1 cellular context compared by ENCODE assay signal in the genomic region with DNA sequence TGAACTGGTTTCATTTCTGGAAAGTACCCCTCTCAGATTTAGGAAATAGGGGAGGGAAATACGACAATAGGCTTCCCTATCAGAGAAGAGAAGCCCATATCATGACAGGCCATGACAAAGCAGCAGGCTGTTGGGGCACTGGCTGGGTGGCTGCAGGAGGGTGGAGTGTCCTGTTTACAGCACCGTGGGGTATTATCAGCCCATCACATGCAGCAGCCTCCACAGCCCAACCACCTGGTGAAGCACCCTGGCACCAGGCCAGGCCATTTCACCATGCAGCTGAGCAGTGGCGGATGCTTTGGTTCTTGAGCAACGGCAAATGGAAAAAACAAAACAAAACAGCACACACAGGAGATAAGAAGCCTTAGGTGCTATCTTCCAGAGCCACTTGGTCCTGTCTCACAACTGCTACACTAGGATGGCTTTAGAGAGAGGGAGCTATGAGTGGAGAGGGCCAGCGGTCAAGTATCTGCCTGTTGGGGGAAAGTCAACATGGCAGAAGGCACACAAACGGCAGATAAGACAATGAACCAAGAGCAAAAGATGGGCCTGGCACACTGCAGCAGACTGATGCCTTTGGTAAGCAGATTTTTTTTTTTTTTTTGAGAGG.
A peak's percentile ranks its signal among the peaks of the same experiment; 100 is the strongest.
TF ChIP-seq lines count a peak whose summit lies in the region.

No MANE protein-coding gene starts in this region.

TF ChIP-seq in K562, 482 proteins besides CTCF, POLR2A, EP300 and RAD21 (continued from another document and continues in another):
- TF ChIP-seq, protein P1, sequence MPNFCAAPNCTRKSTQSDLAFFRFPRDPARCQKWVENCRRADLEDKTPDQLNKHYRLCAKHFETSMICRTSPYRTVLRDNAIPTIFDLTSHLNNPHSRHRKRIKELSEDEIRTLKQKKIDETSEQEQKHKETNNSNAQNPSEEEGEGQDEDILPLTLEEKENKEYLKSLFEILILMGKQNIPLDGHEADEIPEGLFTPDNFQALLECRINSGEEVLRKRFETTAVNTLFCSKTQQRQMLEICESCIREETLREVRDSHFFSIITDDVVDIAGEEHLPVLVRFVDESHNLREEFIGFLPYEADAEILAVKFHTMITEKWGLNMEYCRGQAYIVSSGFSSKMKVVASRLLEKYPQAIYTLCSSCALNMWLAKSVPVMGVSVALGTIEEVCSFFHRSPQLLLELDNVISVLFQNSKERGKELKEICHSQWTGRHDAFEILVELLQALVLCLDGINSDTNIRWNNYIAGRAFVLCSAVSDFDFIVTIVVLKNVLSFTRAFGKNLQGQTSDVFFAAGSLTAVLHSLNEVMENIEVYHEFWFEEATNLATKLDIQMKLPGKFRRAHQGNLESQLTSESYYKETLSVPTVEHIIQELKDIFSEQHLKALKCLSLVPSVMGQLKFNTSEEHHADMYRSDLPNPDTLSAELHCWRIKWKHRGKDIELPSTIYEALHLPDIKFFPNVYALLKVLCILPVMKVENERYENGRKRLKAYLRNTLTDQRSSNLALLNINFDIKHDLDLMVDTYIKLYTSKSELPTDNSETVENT (CRISPR knock-in tag; IDR thresholded peaks at IDR 0.05) = no peak
- no peak for TF ChIP-seq ASH1L (IDR thresholded peaks at IDR 0.05; ENCODE audit: borderline replicate concordance, low read depth, partially characterized antibody)
- peak; percentile 90; the same call in 1 of the 2 replicates for TF ChIP-seq CCAR2 (IDR thresholded peaks at IDR 0.05; ENCODE audit: low read depth, low read length)
- peak; percentile 100 for TF ChIP-seq CBFA2T2 (conservative IDR thresholded peaks at IDR 0.05)
- TF ChIP-seq BRF1 (IDR thresholded peaks at IDR 0.05; ENCODE audit: borderline replicate concordance, extremely low read depth, insufficient read length) = no peak
- TF ChIP-seq FOXA3 (CRISPR knock-in tag; conservative IDR thresholded peaks at IDR 0.05 in 1 of 2, IDR thresholded peaks at IDR 0.05 in 1 of 2) = peak; percentile 91 to 96
- TF ChIP-seq CCNT2 (IDR thresholded peaks at IDR 0.05; ENCODE audit: borderline replicate concordance, extremely low read depth, insufficient read length, low read depth, low read length) = peak; percentile 100
- TF ChIP-seq KLF13 (tag; IDR thresholded peaks at IDR 0.05; ENCODE audit: borderline replicate concordance, low read depth) = 0 out of 2 replicates have a peak, but pooled peaks have one; percentile 11
- TF ChIP-seq, protein P2, sequence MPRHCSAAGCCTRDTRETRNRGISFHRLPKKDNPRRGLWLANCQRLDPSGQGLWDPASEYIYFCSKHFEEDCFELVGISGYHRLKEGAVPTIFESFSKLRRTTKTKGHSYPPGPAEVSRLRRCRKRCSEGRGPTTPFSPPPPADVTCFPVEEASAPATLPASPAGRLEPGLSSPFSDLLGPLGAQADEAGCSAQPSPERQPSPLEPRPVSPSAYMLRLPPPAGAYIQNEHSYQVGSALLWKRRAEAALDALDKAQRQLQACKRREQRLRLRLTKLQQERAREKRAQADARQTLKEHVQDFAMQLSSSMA (CRISPR knock-in tag; IDR thresholded peaks at IDR 0.05) = no peak
- no peak for TF ChIP-seq ZNF778 (CRISPR knock-in tag; IDR thresholded peaks at IDR 0.05)
- TF ChIP-seq ZNF347 (CRISPR knock-in tag; IDR thresholded peaks at IDR 0.05; ENCODE audit: low read depth) = no peak
- TF ChIP-seq, protein P3, sequence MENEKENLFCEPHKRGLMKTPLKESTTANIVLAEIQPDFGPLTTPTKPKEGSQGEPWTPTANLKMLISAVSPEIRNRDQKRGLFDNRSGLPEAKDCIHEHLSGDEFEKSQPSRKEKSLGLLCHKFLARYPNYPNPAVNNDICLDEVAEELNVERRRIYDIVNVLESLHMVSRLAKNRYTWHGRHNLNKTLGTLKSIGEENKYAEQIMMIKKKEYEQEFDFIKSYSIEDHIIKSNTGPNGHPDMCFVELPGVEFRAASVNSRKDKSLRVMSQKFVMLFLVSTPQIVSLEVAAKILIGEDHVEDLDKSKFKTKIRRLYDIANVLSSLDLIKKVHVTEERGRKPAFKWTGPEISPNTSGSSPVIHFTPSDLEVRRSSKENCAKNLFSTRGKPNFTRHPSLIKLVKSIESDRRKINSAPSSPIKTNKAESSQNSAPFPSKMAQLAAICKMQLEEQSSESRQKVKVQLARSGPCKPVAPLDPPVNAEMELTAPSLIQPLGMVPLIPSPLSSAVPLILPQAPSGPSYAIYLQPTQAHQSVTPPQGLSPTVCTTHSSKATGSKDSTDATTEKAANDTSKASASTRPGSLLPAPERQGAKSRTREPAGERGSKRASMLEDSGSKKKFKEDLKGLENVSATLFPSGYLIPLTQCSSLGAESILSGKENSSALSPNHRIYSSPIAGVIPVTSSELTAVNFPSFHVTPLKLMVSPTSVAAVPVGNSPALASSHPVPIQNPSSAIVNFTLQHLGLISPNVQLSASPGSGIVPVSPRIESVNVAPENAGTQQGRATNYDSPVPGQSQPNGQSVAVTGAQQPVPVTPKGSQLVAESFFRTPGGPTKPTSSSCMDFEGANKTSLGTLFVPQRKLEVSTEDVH (IDR thresholded peaks at IDR 0.05; ENCODE audit: low read depth, partially characterized antibody) = peak; percentile 83
- TF ChIP-seq PHB (CRISPR knock-in tag; IDR thresholded peaks at IDR 0.05) = no peak
- peak; percentile 96 for TF ChIP-seq RUNX1 (IDR thresholded peaks at IDR 0.05; ENCODE audit: low read depth)
- TF ChIP-seq SMAD3 (CRISPR knock-in tag; conservative IDR thresholded peaks at IDR 0.05) = peak; percentile 95
- TF ChIP-seq IRF2 (CRISPR knock-in tag; IDR thresholded peaks at IDR 0.05) = no peak
- peak; percentile 64 to 94; a peak in 3 of 4 replicates for TF ChIP-seq ETV6 (IDR thresholded peaks at IDR 0.05; ENCODE audit: borderline replicate concordance in 1 of 2, low read depth in 2 of 2, low read length in 1 of 2)
- TF ChIP-seq ETV6 (CRISPR knock-in tag; IDR thresholded peaks at IDR 0.05; ENCODE audit: borderline replicate concordance) = no peak
- TF ChIP-seq ZC3H11A (IDR thresholded peaks at IDR 0.05; ENCODE audit: low read depth, low read length) = no peak
- TF ChIP-seq, protein P4, sequence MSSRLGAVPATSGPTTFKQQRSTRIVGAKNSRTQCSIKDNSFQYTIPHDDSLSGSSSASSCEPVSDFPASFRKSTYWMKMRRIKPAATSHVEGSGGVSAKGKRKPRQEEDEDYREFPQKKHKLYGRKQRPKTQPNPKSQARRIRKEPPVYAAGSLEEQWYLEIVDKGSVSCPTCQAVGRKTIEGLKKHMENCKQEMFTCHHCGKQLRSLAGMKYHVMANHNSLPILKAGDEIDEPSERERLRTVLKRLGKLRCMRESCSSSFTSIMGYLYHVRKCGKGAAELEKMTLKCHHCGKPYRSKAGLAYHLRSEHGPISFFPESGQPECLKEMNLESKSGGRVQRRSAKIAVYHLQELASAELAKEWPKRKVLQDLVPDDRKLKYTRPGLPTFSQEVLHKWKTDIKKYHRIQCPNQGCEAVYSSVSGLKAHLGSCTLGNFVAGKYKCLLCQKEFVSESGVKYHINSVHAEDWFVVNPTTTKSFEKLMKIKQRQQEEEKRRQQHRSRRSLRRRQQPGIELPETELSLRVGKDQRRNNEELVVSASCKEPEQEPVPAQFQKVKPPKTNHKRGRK (tag; IDR thresholded peaks at IDR 0.05) = no peak
- peak; percentile 100 for TF ChIP-seq CBFA2T3 (IDR thresholded peaks at IDR 0.05)
- TF ChIP-seq, protein P5, sequence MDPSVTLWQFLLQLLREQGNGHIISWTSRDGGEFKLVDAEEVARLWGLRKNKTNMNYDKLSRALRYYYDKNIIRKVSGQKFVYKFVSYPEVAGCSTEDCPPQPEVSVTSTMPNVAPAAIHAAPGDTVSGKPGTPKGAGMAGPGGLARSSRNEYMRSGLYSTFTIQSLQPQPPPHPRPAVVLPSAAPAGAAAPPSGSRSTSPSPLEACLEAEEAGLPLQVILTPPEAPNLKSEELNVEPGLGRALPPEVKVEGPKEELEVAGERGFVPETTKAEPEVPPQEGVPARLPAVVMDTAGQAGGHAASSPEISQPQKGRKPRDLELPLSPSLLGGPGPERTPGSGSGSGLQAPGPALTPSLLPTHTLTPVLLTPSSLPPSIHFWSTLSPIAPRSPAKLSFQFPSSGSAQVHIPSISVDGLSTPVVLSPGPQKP (CRISPR knock-in tag; IDR thresholded peaks at IDR 0.05) = no peak
- peak; percentile 52; the same call in 1 of the 2 replicates for TF ChIP-seq MYBL2 (IDR thresholded peaks at IDR 0.05; ENCODE audit: low read depth)
- TF ChIP-seq MYBL2 (CRISPR knock-in tag; IDR thresholded peaks at IDR 0.05; ENCODE audit: borderline replicate concordance) = no peak
- peak; percentile 100 for TF ChIP-seq PHB2 (IDR thresholded peaks at IDR 0.05; ENCODE audit: low read depth)
- no peak for TF ChIP-seq FUS (optimal IDR thresholded peaks at IDR 0.05; ENCODE audit: low read depth, low read length)
- TF ChIP-seq PYGO2 (tag; IDR thresholded peaks at IDR 0.05) = peak; percentile 96
- peak; percentile 97 to 98 for TF ChIP-seq RCOR1 (IDR thresholded peaks at IDR 0.05; ENCODE audit: borderline replicate concordance in 1 of 2, low read depth in 2 of 2, low read length in 2 of 2)
- no peak for TF ChIP-seq ZNF143 (CRISPR knock-in tag; IDR thresholded peaks at IDR 0.05)
- TF ChIP-seq ZC3H4 (CRISPR knock-in tag; IDR thresholded peaks at IDR 0.05; ENCODE audit: borderline replicate concordance) = no peak
- peak; percentile 46; the same call in 1 of the 2 replicates for TF ChIP-seq TCF7L2 (IDR thresholded peaks at IDR 0.05; ENCODE audit: low read depth, low read length)
- TF ChIP-seq ZNF134 (CRISPR knock-in tag; conservative IDR thresholded peaks at IDR 0.05) = peak; percentile 77
- peak; percentile 85 for TF ChIP-seq RAD51 (IDR thresholded peaks at IDR 0.05; ENCODE audit: borderline replicate concordance, low read depth)
- no peak for TF ChIP-seq ZNF695 (CRISPR knock-in tag; IDR thresholded peaks at IDR 0.05)
- no peak for TF ChIP-seq HMG20B (CRISPR knock-in tag; IDR thresholded peaks at IDR 0.05)
- TF ChIP-seq ZNF384 (IDR thresholded peaks at IDR 0.05; ENCODE audit: low read depth, low read length) = no peak; the same call in 1 of the 2 replicates
- no peak for TF ChIP-seq KLF10 (CRISPR knock-in tag; IDR thresholded peaks at IDR 0.05)
- TF ChIP-seq HNRNPL (IDR thresholded peaks at IDR 0.05; ENCODE audit: low read depth, low read length) = 0 out of 2 replicates have a peak, but pooled peaks have one; percentile 32
- peak; percentile 99 for TF ChIP-seq HDAC3 (IDR thresholded peaks at IDR 0.05; ENCODE audit: borderline replicate concordance, partially characterized antibody)
- TF ChIP-seq GATA2 (CRISPR knock-in tag; IDR thresholded peaks at IDR 0.05) = peak; percentile 100
- peak; percentile 70; the same call in 1 of the 2 replicates for TF ChIP-seq ZNF444 (CRISPR knock-in tag; IDR thresholded peaks at IDR 0.05)
- no peak for TF ChIP-seq SMAD2 (IDR thresholded peaks at IDR 0.05; ENCODE audit: low read depth, low read length)
- TF ChIP-seq, protein P6, sequence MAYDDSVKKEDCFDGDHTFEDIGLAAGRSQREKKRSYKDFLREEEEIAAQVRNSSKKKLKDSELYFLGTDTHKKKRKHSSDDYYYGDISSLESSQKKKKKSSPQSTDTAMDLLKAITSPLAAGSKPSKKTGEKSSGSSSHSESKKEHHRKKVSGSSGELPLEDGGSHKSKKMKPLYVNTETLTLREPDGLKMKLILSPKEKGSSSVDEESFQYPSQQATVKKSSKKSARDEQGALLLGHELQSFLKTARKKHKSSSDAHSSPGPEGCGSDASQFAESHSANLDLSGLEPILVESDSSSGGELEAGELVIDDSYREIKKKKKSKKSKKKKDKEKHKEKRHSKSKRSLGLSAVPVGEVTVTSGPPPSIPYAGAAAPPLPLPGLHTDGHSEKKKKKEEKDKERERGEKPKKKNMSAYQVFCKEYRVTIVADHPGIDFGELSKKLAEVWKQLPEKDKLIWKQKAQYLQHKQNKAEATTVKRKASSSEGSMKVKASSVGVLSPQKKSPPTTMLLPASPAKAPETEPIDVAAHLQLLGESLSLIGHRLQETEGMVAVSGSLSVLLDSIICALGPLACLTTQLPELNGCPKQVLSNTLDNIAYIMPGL (CRISPR knock-in tag; IDR thresholded peaks at IDR 0.05) = 0 out of 2 replicates have a peak, but pooled peaks have one; percentile 60
- TF ChIP-seq, protein P7, sequence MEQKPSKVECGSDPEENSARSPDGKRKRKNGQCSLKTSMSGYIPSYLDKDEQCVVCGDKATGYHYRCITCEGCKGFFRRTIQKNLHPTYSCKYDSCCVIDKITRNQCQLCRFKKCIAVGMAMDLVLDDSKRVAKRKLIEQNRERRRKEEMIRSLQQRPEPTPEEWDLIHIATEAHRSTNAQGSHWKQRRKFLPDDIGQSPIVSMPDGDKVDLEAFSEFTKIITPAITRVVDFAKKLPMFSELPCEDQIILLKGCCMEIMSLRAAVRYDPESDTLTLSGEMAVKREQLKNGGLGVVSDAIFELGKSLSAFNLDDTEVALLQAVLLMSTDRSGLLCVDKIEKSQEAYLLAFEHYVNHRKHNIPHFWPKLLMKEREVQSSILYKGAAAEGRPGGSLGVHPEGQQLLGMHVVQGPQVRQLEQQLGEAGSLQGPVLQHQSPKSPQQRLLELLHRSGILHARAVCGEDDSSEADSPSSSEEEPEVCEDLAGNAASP (IDR thresholded peaks at IDR 0.05) = no peak
- no peak for TF ChIP-seq MED1 (CRISPR knock-in tag; IDR thresholded peaks at IDR 0.05; ENCODE audit: borderline replicate concordance)
- peak; percentile 94 for TF ChIP-seq MTA1 (IDR thresholded peaks at IDR 0.05; ENCODE audit: borderline replicate concordance)
- peak; percentile 93 for TF ChIP-seq NEUROD1 (IDR thresholded peaks at IDR 0.05; ENCODE audit: borderline replicate concordance, low read depth, low read length, partially characterized antibody)
- TF ChIP-seq, protein P8, sequence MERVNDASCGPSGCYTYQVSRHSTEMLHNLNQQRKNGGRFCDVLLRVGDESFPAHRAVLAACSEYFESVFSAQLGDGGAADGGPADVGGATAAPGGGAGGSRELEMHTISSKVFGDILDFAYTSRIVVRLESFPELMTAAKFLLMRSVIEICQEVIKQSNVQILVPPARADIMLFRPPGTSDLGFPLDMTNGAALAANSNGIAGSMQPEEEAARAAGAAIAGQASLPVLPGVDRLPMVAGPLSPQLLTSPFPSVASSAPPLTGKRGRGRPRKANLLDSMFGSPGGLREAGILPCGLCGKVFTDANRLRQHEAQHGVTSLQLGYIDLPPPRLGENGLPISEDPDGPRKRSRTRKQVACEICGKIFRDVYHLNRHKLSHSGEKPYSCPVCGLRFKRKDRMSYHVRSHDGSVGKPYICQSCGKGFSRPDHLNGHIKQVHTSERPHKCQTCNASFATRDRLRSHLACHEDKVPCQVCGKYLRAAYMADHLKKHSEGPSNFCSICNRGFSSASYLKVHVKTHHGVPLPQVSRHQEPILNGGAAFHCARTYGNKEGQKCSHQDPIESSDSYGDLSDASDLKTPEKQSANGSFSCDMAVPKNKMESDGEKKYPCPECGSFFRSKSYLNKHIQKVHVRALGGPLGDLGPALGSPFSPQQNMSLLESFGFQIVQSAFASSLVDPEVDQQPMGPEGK (CRISPR knock-in tag; IDR thresholded peaks at IDR 0.05; ENCODE audit: borderline replicate concordance) = peak; percentile 82
- TF ChIP-seq NCOR1 (IDR thresholded peaks at IDR 0.05) = peak; percentile 100
- TF ChIP-seq TRIM24 (IDR thresholded peaks at IDR 0.05) = peak; percentile 100
- peak; percentile 100 for TF ChIP-seq TCF3 (CRISPR knock-in tag; IDR thresholded peaks at IDR 0.05)
- TF ChIP-seq CHD1 (IDR thresholded peaks at IDR 0.05; ENCODE audit: low read length) = no peak
- TF ChIP-seq POLR3G (IDR thresholded peaks at IDR 0.05; ENCODE audit: extremely low read depth, insufficient read length, insufficient replicate concordance) = no peak
